ENCODE assay signal across 1 cellular context in genomic region chr17:50802609-50803571, GRCh38.
TF ChIP-seq lines count a peak whose summit lies in the region.

No MANE protein-coding gene starts in this region.

TF ChIP-seq in HepG2, 621 proteins besides CTCF, POLR2A, EP300 and RAD21 (continued from another document and continues in another):
- TF ChIP-seq ZBTB14 (CRISPR knock-in tag; IDR thresholded peaks at IDR 0.05) (no peak), HMGXB3 (CRISPR knock-in tag; IDR thresholded peaks at IDR 0.05; ENCODE audit: borderline replicate concordance) (no peak), ZBTB21 (CRISPR knock-in tag; IDR thresholded peaks at IDR 0.05) (no peak), HMG20A (CRISPR knock-in tag; IDR thresholded peaks at IDR 0.05; ENCODE audit: borderline replicate concordance) (0 out of 2 replicates have a peak, but pooled peaks have one; percentile 9), ZNF512 (CRISPR knock-in tag; IDR thresholded peaks at IDR 0.05) (no peak), E2F1 (CRISPR knock-in tag; IDR thresholded peaks at IDR 0.05) (0 out of 2 replicates have a peak, but pooled peaks have one; percentile 30), ZNF383 (CRISPR knock-in tag; IDR thresholded peaks at IDR 0.05; ENCODE audit: borderline replicate concordance) (0 out of 2 replicates have a peak, but pooled peaks have one; percentile 67), PHF8 (CRISPR knock-in tag; IDR thresholded peaks at IDR 0.05) (peak; percentile 32; the same call in 1 of the 2 replicates), CAMTA2 (CRISPR knock-in tag; IDR thresholded peaks at IDR 0.05; ENCODE audit: borderline replicate concordance) (0 out of 2 replicates have a peak, but pooled peaks have one; percentile 60), ZBTB43 (CRISPR knock-in tag; conservative IDR thresholded peaks at IDR 0.05) (0 out of 2 replicates have a peak, but pooled peaks have one; percentile 45), ZNF318 (CRISPR knock-in tag; IDR thresholded peaks at IDR 0.05) (peak; percentile 31; the same call in 1 of the 2 replicates), KMT2B (CRISPR knock-in tag; IDR thresholded peaks at IDR 0.05) (no peak), ZNF382 (CRISPR knock-in tag; IDR thresholded peaks at IDR 0.05; ENCODE audit: borderline replicate concordance) (no peak), ZBTB38 (CRISPR knock-in tag; IDR thresholded peaks at IDR 0.05) (peak; percentile 30), MLX (CRISPR knock-in tag; IDR thresholded peaks at IDR 0.05) (0 out of 2 replicates have a peak, but pooled peaks have one; percentile 12), THAP8 (CRISPR knock-in tag; IDR thresholded peaks at IDR 0.05; ENCODE audit: borderline replicate concordance) (no peak), ZNF740 (CRISPR knock-in tag; IDR thresholded peaks at IDR 0.05) (no peak), ZNF687 (CRISPR knock-in tag; IDR thresholded peaks at IDR 0.05) (peak; percentile 63), ZNF292 (CRISPR knock-in tag; IDR thresholded peaks at IDR 0.05; ENCODE audit: borderline replicate concordance, low read depth) (peak; percentile 12; the same call in 1 of the 2 replicates), ZMYM4 (CRISPR knock-in tag; IDR thresholded peaks at IDR 0.05) (peak; percentile 13; the same call in 1 of the 2 replicates), BORCS8-MEF2B (CRISPR knock-in tag; IDR thresholded peaks at IDR 0.05) (peak; percentile 53; the same call in 1 of the 2 replicates)
